ENCODE assay signal across 8 cellular contexts in genomic region chr19:1874554-1875185, GRCh38. TPM values are rescaled to one million over a fixed set of nuclear protein-coding genes. Genes with fewer than 3 reads are reported as not detected.
DNase-seq lines count a peak whose midpoint lies in the region; ATAC-seq and TF ChIP-seq lines count a peak whose summit lies in the region.

No MANE protein-coding gene starts in this region.

- H3K4me2 ChIP-seq in SK-N-SH, result peak overlapping the region; percentile 84

- TF ChIP-seq CTCF in SK-N-SH (IDR thresholded peaks at IDR 0.05), result no peak
- no peak for TF ChIP-seq CTCF in epithelial cell of esophagus (IDR thresholded peaks at IDR 0.05; ENCODE audit: insufficient read depth, low read depth, low read length, missing control alignments)
- no peak for TF ChIP-seq CTCF in ovary (IDR thresholded peaks at IDR 0.05)

- H3K4me3 ChIP-seq in SK-N-SH (ENCODE audit: low read depth in 2 of 2, low read length in 1 of 2) (peak overlapping the region; percentile 83 to 91), epithelial cell of esophagus (ENCODE audit: low read length) (peak overlapping the region; percentile 91), ovary (peak overlapping the region; percentile 75)

- H3F3A ChIP-seq in SK-N-SH (replicated peaks; ENCODE audit: insufficient read depth), result peaks cover 15% of the 10 kb centered on the region

- peaks cover 12% of the 10 kb centered on the region for H4K20me1 ChIP-seq in SK-N-SH (ENCODE audit: insufficient read depth)

- H3K9ac ChIP-seq in SK-N-SH, result peak overlapping the region; percentile 80

- no peak overlapping the region for H2AFZ ChIP-seq in SK-N-SH (ENCODE audit: low read depth)

- no peak for TF ChIP-seq EP300 in SK-N-SH (IDR thresholded peaks at IDR 0.05; ENCODE audit: borderline replicate concordance in 1 of 2, low read depth in 1 of 2, low read length in 1 of 2)
- TF ChIP-seq EP300 in ovary (IDR thresholded peaks at IDR 0.05), result no peak

- H3K4me1 ChIP-seq in SK-N-SH (ENCODE audit: control insufficient read depth in 1 of 2, insufficient read depth in 2 of 2, low read depth in 1 of 2, low read length in 1 of 2), result peaks cover 16 to 26% of the 10 kb centered on the region in 2 experiments
- H3K4me1 ChIP-seq in ovary (ENCODE audit: insufficient read depth), result peaks cover 13% of the 10 kb centered on the region

- POLR2A ChIA-PET in SK-N-SH (lab: Yijun Ruan, JAX), result interaction anchor here (0.9 to 1.0 kb wide), 2 partner anchors 9 to 10 kb away, joined by 3 to 6 read pairs; no protein-coding TSS in a partner anchor

- H3K27ac ChIP-seq in SK-N-SH (ENCODE audit: low read depth in 2 of 2, low read length in 1 of 2) (peak overlapping the region; percentile 78 to 87), ovary (peak overlapping the region in 1 of 2 donors; percentile 79)

- no peak for TF ChIP-seq RAD21 in SK-N-SH (IDR thresholded peaks at IDR 0.05; ENCODE audit: low read length)

- H3K36me3 ChIP-seq in SK-N-SH (replicated peaks in 1 of 2; ENCODE audit: control insufficient read depth in 1 of 2, insufficient read depth in 2 of 2, low read length in 1 of 2), result peaks cover 3 to 9% of the 10 kb centered on the region in 2 experiments
- no peaks in the 10 kb centered on the region for H3K36me3 ChIP-seq in ovary

- peak; percentile 46 for DNase-seq in DMS79 treated with DMSO at 0.1 percent for 48 hours (lab: John Stamatoyannopoulos, UW)
- DNase-seq in DMS79 (lab: John Stamatoyannopoulos, UW), result no peak
- no peak for DNase-seq in SK-N-SH
- DNase-seq in epithelial cell of esophagus (ENCODE audit: low read depth), result peak; percentile 24
- DNase-seq in ovary, result no peak
- DNase-seq in left colon, result no peak
- DNase-seq in NCI-H2227 treated with DMSO at 0.1 percent for 48 hours (lab: John Stamatoyannopoulos, UW), result no peak
- DNase-seq in DMS153 treated with DMSO at 0.1 percent for 48 hours (lab: John Stamatoyannopoulos, UW; ENCODE audit: unreplicated experiment), result no peak

- no peaks in the 10 kb centered on the region for H3K9me2 ChIP-seq in SK-N-SH

- peaks cover 62% of the 10 kb centered on the region for H3K79me2 ChIP-seq in SK-N-SH (ENCODE audit: insufficient read depth)

- WGBS in SK-N-SH (ENCODE audit: low lambda C conversion rate), result 4% methylated on average over 16 of the region's 16 CpGs
- 3 to 7% (median 5%) methylated on average over 16 of the region's 16 CpGs for WGBS in ovary, 3 donors

- H3K27me3 ChIP-seq in SK-N-SH (ENCODE audit: insufficient read depth) (no peaks in the 10 kb centered on the region), ovary (no peaks in the 10 kb centered on the region)

- TF ChIP-seq POLR2A in ovary (IDR thresholded peaks at IDR 0.05), result no peak

- no peak for ATAC-seq in left colon

- CTCF ChIA-PET in SK-N-SH (lab: Yijun Ruan, JAX), result interaction anchor here (1.0 to 1.5 kb wide), 3 partner anchors 10 to 49 kb away, joined by 3 to 7 read pairs (median 4); no protein-coding TSS in a partner anchor

- intact Hi-C loops in ovary (cut with DNase I) (no loop called here), left colon (cut with DNase I, micrococcal nuclease) (no loop called here)

- no peaks in the 10 kb centered on the region for H3K9me3 ChIP-seq in SK-N-SH
- H3K9me3 ChIP-seq in ovary, result no peaks in the 10 kb centered on the region

TF ChIP-seq in SK-N-SH, 30 proteins besides CTCF, POLR2A, EP300 and RAD21:
- TF ChIP-seq USF2 (IDR thresholded peaks at IDR 0.05; ENCODE audit: borderline replicate concordance, low read depth, low read length) (no peak), GABPA (IDR thresholded peaks at IDR 0.05; ENCODE audit: low read depth) (peak; percentile 48; the same call in 1 of the 2 replicates)
TF ChIP-seq in SK-N-SH: peak in this region for 1.

RNA-seq across cellular contexts. Expression of gene ABHD17A, which starts 10.6 kb away (rescaled TPM):
- polyA plus RNA-seq in SK-N-SH (2012; rRNA removed), result 61.1 and 69.1 TPM in 2 replicates
- polyA plus RNA-seq in SK-N-SH (2012; cell fraction: cytosol; rRNA removed), result 25.5 and 46.5 TPM in 2 replicates
- 86.6 and 88.2 TPM in 2 replicates for polyA plus RNA-seq in SK-N-SH (2012; cell fraction: nucleus; rRNA removed)
- 10 to 100 TPM; 54.2 to 87.3 (median 65.4) TPM for total RNA-seq in ovary
- 10 to 100 TPM in 1 of 2 donors, under 1 TPM in 1; 0.57 to 65.6 TPM for polyA plus RNA-seq in ovary
- total RNA-seq in left colon, result 10 to 100 TPM; 61.5 to 63.5 TPM

RNA-seq across cellular contexts. Expression of gene KLF16, which starts 11.3 kb away (rescaled TPM):
- polyA plus RNA-seq in SK-N-SH (2012; rRNA removed), result 11.3 and 16.1 TPM in 2 replicates
- 11.6 and 17.8 TPM in 2 replicates for polyA plus RNA-seq in SK-N-SH (2012; cell fraction: cytosol; rRNA removed)
- 28.7 and 43.5 TPM in 2 replicates for polyA plus RNA-seq in SK-N-SH (2012; cell fraction: nucleus; rRNA removed)
- total RNA-seq in ovary, result 10 to 100 TPM in 6 of 7 donors, 1 to 10 TPM in 1; 4.2 to 26.6 (median 14.4) TPM
- 1 to 10 TPM in 1 of 2 donors, under 1 TPM in 1; 0.63 to 5.4 TPM for polyA plus RNA-seq in ovary
- total RNA-seq in left colon, result 10 to 100 TPM; 30.6 to 35.9 TPM

RNA-seq across cellular contexts. Expression of gene REXO1, which starts 26.4 kb away (rescaled TPM):
- 9.0 and 18.8 TPM in 2 replicates for polyA plus RNA-seq in SK-N-SH (2012; rRNA removed)
- 7.1 and 12.6 TPM in 2 replicates for polyA plus RNA-seq in SK-N-SH (2012; cell fraction: cytosol; rRNA removed)
- polyA plus RNA-seq in SK-N-SH (2012; cell fraction: nucleus; rRNA removed), result 87.2 and 224 TPM in 2 replicates
- total RNA-seq in ovary, result 10 to 100 TPM; 14.9 to 46.7 (median 30.4) TPM
- 10 to 100 TPM in 1 of 2 donors, 1 to 10 TPM in 1; 4.8 to 21.5 TPM for polyA plus RNA-seq in ovary
- total RNA-seq in left colon, result 10 to 100 TPM; 41.9 to 43.0 TPM

RNA-seq across cellular contexts. Expression of gene ADAT3, which starts 30.5 kb away (rescaled TPM):
- polyA plus RNA-seq in SK-N-SH (2012; rRNA removed) (1.7 and 2.8 TPM in 2 replicates), ovary (1 to 10 TPM in 1 of 2 donors, not detected in 1; 2.3 TPM)
- 1.3 and 2.1 TPM in 2 replicates for polyA plus RNA-seq in SK-N-SH (2012; cell fraction: cytosol; rRNA removed)
- polyA plus RNA-seq in SK-N-SH (2012; cell fraction: nucleus; rRNA removed), result 7.3 and 12.1 TPM in 2 replicates
- total RNA-seq in ovary (10 to 100 TPM in 1 of 7 donors, 1 to 10 TPM in 6; 2.6 to 13.7 (median 4.6) TPM), left colon (10 to 100 TPM; 19.1 to 29.1 TPM)

RNA-seq across cellular contexts. Expression of gene SCAMP4, which starts 30.5 kb away (rescaled TPM):
- 11.8 and 30.0 TPM in 2 replicates for polyA plus RNA-seq in SK-N-SH (2012; rRNA removed)
- 16.4 and 28.2 TPM in 2 replicates for polyA plus RNA-seq in SK-N-SH (2012; cell fraction: cytosol; rRNA removed)
- polyA plus RNA-seq in SK-N-SH (2012; cell fraction: nucleus; rRNA removed), result 67.1 and 70.7 TPM in 2 replicates
- 10 to 100 TPM; 32.0 to 87.0 (median 62.6) TPM for total RNA-seq in ovary
- 10 to 100 TPM; 11.7 to 31.1 TPM for polyA plus RNA-seq in ovary
- 10 to 100 TPM; 56.3 to 76.5 TPM for total RNA-seq in left colon

Comparison
In these comparisons a context has a peak if more than half of its experiments do, and no peak if none do; other contexts are left out.
1. DNase-seq: peak in DMS79 treated with DMSO at 0.1 percent for 48 hours (single experiment) and epithelial cell of esophagus (single experiment); none in DMS79 (single experiment), SK-N-SH (single experiment), ovary (0 of 5), left colon (0 of 2), NCI-H2227 treated with DMSO at 0.1 percent for 48 hours (single experiment) and DMS153 treated with DMSO at 0.1 percent for 48 hours (single experiment).
2. Peak in every context shown above with its lines, with median percentiles within 50 percentile points of each other: H3K4me3 ChIP-seq.